Comparison of ENCODE assay signal across 8 cellular contexts in the genomic region with DNA sequence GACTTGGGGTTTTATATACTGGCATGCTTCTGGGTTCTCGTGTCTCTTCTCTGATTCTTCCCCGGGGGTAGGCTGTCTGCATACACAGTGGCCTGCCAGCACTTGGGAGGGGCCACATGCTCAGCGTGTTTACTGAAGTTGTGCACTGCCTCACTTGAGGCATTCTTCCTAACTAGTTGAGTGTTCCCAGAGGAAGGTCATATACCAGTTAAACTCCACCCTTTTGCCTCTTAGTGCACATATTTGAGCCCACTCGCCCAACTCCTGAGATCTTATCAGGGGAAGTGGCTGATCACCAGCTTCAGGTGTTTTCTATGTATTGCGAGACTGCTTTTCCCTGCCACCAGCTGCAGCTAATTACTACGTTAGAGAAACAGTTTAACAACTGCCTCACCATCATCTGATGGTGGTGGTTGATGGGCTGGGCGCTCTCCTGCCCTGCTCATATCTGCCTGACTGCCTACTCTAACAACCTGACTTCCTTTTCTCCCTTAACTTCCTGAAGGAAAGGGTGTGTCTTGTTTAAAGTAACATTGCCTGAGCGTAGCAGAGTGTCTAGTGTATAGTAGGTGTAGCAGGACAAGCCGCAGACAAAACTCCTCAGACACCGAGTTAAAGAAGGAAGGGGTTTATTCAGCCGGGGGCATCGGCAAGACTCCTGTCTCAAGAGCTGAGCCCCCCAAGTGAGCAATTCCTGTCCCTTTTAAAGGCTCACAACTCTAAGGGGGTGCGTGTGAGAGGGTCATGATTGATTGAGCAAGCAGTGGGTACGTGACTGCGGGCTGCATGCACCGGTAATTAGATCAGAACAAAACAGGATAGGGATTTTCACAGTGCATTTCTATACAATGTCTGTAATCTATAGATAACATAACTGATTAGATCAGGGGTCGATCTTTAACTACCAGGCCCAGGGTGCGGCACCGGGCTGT.
A peak's percentile ranks its signal among the peaks of the same experiment; 100 is the strongest.
DNase-seq lines count a peak whose midpoint lies in the region; ATAC-seq and TF ChIP-seq lines count a peak whose summit lies in the region.

No MANE protein-coding gene starts in this region.

- CTCF ChIA-PET in WTC11 (lab: Charles Lee) = interaction anchor here (1.1 to 4.5 kb wide), 9 partner anchors 8 to 175 kb away, joined by 3 to 22 read pairs (median 5); partner anchors contain the start of gene LSM11

- no peaks in the 10 kb centered on the region for H3K27me3 Mint-ChIP-seq in activated naive CD8-positive, alpha-beta T cell treated with anti-CD3 and anti-CD28 coated beads for 36 hours
- H3K27me3 Mint-ChIP-seq in neural crest cell (ENCODE audit: low read depth) (no peaks in the 10 kb centered on the region), WTC11 (ENCODE audit: low read depth) (no peaks in the 10 kb centered on the region)

- POLR2A ChIA-PET in WTC11 (lab: Charles Lee) = no interaction called here

- H3K9me3 Mint-ChIP-seq in activated naive CD8-positive, alpha-beta T cell treated with anti-CD3 and anti-CD28 coated beads for 36 hours = no peaks in the 10 kb centered on the region
- H3K9me3 Mint-ChIP-seq in neural crest cell (no peaks in the 10 kb centered on the region), WTC11 (no peaks in the 10 kb centered on the region)

- no peak overlapping the region for H3K27ac Mint-ChIP-seq in activated naive CD8-positive, alpha-beta T cell treated with anti-CD3 and anti-CD28 coated beads for 36 hours
- H3K27ac Mint-ChIP-seq in neural crest cell (ENCODE audit: unreplicated experiment) (peak overlapping the region; percentile 32), WTC11 (no peak overlapping the region; the same call in 1 of the 2 replicates)

- H3K36me3 Mint-ChIP-seq in activated naive CD8-positive, alpha-beta T cell treated with anti-CD3 and anti-CD28 coated beads for 36 hours = no peaks in the 10 kb centered on the region
- H3K36me3 Mint-ChIP-seq in neural crest cell (ENCODE audit: low read depth) = no peaks in the 10 kb centered on the region
- no peaks in the 10 kb centered on the region for H3K36me3 Mint-ChIP-seq in WTC11

- peak; percentile 61 for DNase-seq in ELF-1 (ENCODE audit: low read depth, low spot score)
- DNase-seq in NCI-H146 (lab: John Stamatoyannopoulos, UW) = peak; percentile 57
- DNase-seq in activated naive CD8-positive, alpha-beta T cell treated with anti-CD3 and anti-CD28 coated beads for 36 hours = no peak
- no peak for DNase-seq in neural crest cell (ENCODE audit: low read depth, low spot score)
- DNase-seq in WTC11 (ENCODE audit: low spot score) = no peak
- no peak for DNase-seq in GM19240 (ENCODE audit: insufficient read length, low spot score)
- DNase-seq in dedifferentiated amniotic fluid mesenchymal stem cell (ENCODE audit: extremely low spot score) = no peak

- H3K4me3 Mint-ChIP-seq in activated naive CD8-positive, alpha-beta T cell treated with anti-CD3 and anti-CD28 coated beads for 36 hours = peak overlapping the region; percentile 57
- no peak overlapping the region for H3K4me3 Mint-ChIP-seq in neural crest cell
- no peak overlapping the region for H3K4me3 Mint-ChIP-seq in WTC11

- H3K4me1 Mint-ChIP-seq in activated naive CD8-positive, alpha-beta T cell treated with anti-CD3 and anti-CD28 coated beads for 36 hours = peaks cover 25% of the 10 kb centered on the region
- peaks cover 21% of the 10 kb centered on the region for H3K4me1 Mint-ChIP-seq in neural crest cell
- peaks cover 52% of the 10 kb centered on the region for H3K4me1 Mint-ChIP-seq in WTC11

- TF ChIP-seq CTCF in neural crest cell (conservative IDR thresholded peaks at IDR 0.05) = no peak
- TF ChIP-seq CTCF in WTC11 (IDR thresholded peaks at IDR 0.05) = no peak

- ATAC-seq in WTC11 (no peak), HG03354 (IDR thresholded peaks at IDR 0.05; ENCODE audit: poor library complexity, severe bottlenecking, unreplicated experiment) (no peak)

TF ChIP-seq in WTC11, 78 proteins besides CTCF, POLR2A, EP300 and RAD21 (continues in another document):
- TF ChIP-seq PRDM15 (CRISPR knock-in tag; IDR thresholded peaks at IDR 0.05) (no peak), SMAD3 (CRISPR knock-in tag; IDR thresholded peaks at IDR 0.05; ENCODE audit: borderline replicate concordance) (no peak), USF1 (CRISPR knock-in tag; IDR thresholded peaks at IDR 0.05) (no peak), ZNF263 (CRISPR knock-in tag; IDR thresholded peaks at IDR 0.05; ENCODE audit: low read depth) (no peak), FOXJ3 (CRISPR knock-in tag; IDR thresholded peaks at IDR 0.05; ENCODE audit: borderline replicate concordance) (no peak), ESRRA (CRISPR knock-in tag; IDR thresholded peaks at IDR 0.05; ENCODE audit: borderline replicate concordance) (no peak), GTF2I (CRISPR knock-in tag; conservative IDR thresholded peaks at IDR 0.05) (no peak), NR2C2 (CRISPR knock-in tag; IDR thresholded peaks at IDR 0.05) (no peak), ELF4 (CRISPR knock-in tag; IDR thresholded peaks at IDR 0.05; ENCODE audit: low read depth) (no peak), TEAD4 (CRISPR knock-in tag; IDR thresholded peaks at IDR 0.05) (no peak)
- TF ChIP-seq, protein P1, sequence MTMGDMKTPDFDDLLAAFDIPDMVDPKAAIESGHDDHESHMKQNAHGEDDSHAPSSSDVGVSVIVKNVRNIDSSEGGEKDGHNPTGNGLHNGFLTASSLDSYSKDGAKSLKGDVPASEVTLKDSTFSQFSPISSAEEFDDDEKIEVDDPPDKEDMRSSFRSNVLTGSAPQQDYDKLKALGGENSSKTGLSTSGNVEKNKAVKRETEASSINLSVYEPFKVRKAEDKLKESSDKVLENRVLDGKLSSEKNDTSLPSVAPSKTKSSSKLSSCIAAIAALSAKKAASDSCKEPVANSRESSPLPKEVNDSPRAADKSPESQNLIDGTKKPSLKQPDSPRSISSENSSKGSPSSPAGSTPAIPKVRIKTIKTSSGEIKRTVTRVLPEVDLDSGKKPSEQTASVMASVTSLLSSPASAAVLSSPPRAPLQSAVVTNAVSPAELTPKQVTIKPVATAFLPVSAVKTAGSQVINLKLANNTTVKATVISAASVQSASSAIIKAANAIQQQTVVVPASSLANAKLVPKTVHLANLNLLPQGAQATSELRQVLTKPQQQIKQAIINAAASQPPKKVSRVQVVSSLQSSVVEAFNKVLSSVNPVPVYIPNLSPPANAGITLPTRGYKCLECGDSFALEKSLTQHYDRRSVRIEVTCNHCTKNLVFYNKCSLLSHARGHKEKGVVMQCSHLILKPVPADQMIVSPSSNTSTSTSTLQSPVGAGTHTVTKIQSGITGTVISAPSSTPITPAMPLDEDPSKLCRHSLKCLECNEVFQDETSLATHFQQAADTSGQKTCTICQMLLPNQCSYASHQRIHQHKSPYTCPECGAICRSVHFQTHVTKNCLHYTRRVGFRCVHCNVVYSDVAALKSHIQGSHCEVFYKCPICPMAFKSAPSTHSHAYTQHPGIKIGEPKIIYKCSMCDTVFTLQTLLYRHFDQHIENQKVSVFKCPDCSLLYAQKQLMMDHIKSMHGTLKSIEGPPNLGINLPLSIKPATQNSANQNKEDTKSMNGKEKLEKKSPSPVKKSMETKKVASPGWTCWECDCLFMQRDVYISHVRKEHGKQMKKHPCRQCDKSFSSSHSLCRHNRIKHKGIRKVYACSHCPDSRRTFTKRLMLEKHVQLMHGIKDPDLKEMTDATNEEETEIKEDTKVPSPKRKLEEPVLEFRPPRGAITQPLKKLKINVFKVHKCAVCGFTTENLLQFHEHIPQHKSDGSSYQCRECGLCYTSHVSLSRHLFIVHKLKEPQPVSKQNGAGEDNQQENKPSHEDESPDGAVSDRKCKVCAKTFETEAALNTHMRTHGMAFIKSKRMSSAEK (CRISPR knock-in tag; IDR thresholded peaks at IDR 0.05; ENCODE audit: borderline replicate concordance) = no peak

Comparison
In these comparisons a context has a peak if more than half of its experiments do, and no peak if none do; other contexts are left out.
1. DNase-seq: peak in ELF-1 (single experiment) and NCI-H146 (single experiment); none in activated naive CD8-positive, alpha-beta T cell treated with anti-CD3 and anti-CD28 coated beads for 36 hours (single experiment), neural crest cell (single experiment), WTC11 (single experiment), GM19240 (single experiment) and dedifferentiated amniotic fluid mesenchymal stem cell (single experiment).